In the genomic region with DNA sequence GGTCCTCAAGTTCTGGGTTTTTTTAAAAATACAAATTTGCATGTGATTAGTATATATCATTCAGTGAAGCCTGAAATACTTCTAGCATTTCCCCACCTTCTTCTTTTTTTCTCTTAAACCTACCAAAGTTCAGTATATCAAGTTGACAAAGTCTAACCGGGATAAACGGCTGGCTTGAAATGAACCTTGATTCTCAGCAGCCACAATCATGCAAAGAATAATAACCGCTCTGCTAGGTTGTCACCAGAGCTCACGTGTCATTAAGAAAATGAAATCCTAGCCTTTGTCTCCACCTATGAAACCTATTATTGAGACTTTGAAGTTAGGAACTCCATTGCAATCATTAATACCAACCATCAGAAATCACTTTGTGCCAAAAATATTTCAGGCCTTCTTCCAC, we compare ENCODE assay signal across 1 cellular context.
TF ChIP-seq lines count a peak whose summit lies in the region.

No MANE protein-coding gene starts in this region.

TF ChIP-seq in GM12878, 131 proteins besides CTCF, POLR2A, EP300 and RAD21 (continued from another document):
- TF ChIP-seq, protein P1, sequence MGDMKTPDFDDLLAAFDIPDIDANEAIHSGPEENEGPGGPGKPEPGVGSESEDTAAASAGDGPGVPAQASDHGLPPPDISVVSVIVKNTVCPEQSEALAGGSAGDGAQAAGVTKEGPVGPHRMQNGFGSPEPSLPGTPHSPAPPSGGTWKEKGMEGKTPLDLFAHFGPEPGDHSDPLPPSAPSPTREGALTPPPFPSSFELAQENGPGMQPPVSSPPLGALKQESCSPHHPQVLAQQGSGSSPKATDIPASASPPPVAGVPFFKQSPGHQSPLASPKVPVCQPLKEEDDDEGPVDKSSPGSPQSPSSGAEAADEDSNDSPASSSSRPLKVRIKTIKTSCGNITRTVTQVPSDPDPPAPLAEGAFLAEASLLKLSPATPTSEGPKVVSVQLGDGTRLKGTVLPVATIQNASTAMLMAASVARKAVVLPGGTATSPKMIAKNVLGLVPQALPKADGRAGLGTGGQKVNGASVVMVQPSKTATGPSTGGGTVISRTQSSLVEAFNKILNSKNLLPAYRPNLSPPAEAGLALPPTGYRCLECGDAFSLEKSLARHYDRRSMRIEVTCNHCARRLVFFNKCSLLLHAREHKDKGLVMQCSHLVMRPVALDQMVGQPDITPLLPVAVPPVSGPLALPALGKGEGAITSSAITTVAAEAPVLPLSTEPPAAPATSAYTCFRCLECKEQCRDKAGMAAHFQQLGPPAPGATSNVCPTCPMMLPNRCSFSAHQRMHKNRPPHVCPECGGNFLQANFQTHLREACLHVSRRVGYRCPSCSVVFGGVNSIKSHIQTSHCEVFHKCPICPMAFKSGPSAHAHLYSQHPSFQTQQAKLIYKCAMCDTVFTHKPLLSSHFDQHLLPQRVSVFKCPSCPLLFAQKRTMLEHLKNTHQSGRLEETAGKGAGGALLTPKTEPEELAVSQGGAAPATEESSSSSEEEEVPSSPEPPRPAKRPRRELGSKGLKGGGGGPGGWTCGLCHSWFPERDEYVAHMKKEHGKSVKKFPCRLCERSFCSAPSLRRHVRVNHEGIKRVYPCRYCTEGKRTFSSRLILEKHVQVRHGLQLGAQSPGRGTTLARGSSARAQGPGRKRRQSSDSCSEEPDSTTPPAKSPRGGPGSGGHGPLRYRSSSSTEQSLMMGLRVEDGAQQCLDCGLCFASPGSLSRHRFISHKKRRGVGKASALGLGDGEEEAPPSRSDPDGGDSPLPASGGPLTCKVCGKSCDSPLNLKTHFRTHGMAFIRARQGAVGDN (IDR thresholded peaks at IDR 0.05): no peak
- TF ChIP-seq, protein P2, sequence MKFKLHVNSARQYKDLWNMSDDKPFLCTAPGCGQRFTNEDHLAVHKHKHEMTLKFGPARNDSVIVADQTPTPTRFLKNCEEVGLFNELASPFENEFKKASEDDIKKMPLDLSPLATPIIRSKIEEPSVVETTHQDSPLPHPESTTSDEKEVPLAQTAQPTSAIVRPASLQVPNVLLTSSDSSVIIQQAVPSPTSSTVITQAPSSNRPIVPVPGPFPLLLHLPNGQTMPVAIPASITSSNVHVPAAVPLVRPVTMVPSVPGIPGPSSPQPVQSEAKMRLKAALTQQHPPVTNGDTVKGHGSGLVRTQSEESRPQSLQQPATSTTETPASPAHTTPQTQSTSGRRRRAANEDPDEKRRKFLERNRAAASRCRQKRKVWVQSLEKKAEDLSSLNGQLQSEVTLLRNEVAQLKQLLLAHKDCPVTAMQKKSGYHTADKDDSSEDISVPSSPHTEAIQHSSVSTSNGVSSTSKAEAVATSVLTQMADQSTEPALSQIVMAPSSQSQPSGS (IDR thresholded peaks at IDR 0.05; ENCODE audit: low read length): no peak
- TF ChIP-seq JUNB (IDR thresholded peaks at IDR 0.05) (no peak), STAT3 (IDR thresholded peaks at IDR 0.05; ENCODE audit: low read depth, low read length) (no peak), BCL3 (IDR thresholded peaks at IDR 0.05; ENCODE audit: borderline replicate concordance, insufficient read depth, low read depth, low read length, poor library complexity, severe bottlenecking) (no peak), PKNOX1 (IDR thresholded peaks at IDR 0.05) (no peak), TAF1 (IDR thresholded peaks at IDR 0.05; ENCODE audit: borderline replicate concordance, low read depth, low read length) (no peak), CHD1 (IDR thresholded peaks at IDR 0.05; ENCODE audit: low read depth, low read length) (no peak), KLF5 (IDR thresholded peaks at IDR 0.05; ENCODE audit: partially characterized antibody) (no peak)
- TF ChIP-seq, protein P3, sequence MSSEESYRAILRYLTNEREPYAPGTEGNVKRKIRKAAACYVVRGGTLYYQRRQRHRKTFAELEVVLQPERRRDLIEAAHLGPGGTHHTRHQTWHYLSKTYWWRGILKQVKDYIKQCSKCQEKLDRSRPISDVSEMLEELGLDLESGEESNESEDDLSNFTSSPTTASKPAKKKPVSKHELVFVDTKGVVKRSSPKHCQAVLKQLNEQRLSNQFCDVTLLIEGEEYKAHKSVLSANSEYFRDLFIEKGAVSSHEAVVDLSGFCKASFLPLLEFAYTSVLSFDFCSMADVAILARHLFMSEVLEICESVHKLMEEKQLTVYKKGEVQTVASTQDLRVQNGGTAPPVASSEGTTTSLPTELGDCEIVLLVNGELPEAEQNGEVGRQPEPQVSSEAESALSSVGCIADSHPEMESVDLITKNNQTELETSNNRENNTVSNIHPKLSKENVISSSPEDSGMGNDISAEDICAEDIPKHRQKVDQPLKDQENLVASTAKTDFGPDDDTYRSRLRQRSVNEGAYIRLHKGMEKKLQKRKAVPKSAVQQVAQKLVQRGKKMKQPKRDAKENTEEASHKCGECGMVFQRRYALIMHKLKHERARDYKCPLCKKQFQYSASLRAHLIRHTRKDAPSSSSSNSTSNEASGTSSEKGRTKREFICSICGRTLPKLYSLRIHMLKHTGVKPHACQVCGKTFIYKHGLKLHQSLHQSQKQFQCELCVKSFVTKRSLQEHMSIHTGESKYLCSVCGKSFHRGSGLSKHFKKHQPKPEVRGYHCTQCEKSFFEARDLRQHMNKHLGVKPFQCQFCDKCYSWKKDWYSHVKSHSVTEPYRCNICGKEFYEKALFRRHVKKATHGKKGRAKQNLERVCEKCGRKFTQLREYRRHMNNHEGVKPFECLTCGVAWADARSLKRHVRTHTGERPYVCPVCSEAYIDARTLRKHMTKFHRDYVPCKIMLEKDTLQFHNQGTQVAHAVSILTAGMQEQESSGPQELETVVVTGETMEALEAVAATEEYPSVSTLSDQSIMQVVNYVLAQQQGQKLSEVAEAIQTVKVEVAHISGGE (CRISPR knock-in tag; IDR thresholded peaks at IDR 0.05): no peak
- TF ChIP-seq, protein P4, sequence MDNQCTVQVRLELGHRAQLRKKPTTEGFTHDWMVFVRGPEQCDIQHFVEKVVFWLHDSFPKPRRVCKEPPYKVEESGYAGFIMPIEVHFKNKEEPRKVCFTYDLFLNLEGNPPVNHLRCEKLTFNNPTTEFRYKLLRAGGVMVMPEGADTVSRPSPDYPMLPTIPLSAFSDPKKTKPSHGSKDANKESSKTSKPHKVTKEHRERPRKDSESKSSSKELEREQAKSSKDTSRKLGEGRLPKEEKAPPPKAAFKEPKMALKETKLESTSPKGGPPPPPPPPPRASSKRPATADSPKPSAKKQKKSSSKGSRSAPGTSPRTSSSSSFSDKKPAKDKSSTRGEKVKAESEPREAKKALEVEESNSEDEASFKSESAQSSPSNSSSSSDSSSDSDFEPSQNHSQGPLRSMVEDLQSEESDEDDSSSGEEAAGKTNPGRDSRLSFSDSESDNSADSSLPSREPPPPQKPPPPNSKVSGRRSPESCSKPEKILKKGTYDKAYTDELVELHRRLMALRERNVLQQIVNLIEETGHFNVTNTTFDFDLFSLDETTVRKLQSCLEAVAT (IDR thresholded peaks at IDR 0.05): no peak
